8 cellular contexts compared by ENCODE assay signal in the genomic region with DNA sequence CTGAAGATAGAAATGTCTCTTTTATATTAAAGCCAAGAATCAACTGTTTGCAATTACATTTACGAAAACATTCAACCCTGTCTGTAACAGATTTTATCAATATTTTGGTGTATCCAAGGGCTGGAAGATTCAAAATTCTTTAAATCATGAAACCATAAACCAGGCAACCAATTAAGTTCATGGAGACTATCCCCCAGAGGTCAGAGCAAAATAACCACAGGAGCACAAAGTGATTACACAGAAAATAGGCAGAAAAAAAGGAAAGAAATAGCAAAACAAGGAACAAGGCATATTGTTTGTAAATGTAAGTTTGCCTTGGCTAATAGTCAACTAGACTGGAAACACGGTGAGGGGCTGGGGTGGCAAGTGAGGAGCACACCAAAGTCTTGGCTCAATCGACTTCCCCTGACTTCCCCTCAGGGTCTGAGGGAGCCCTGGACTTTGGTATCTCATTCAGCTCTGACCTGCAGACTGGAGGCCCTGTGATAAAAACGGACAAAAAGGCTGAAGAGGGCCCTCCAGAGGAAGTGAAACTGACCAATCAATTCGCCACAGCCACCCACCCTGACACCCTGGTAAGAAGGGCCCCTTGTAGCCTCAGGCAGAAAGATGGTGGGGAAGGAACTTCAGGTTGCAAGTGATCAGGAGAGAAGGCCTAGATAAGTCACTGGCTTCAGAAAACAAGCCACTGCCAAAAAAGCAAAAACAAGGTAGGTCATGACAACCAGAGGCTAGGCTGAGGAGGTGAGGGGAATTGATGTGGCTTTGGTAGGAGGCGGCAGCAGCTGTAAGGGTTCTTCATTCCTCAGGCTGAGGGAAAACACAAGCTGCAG. TPM values are rescaled to one million over a fixed set of nuclear protein-coding genes. Genes with fewer than 3 reads are reported as not detected.
DNase-seq lines count a peak whose midpoint lies in the region; ATAC-seq, FAIRE-seq and TF ChIP-seq lines count a peak whose summit lies in the region.

No MANE protein-coding gene starts in this region.

- H3K18ac ChIP-seq in IMR-90 (ENCODE audit: low read depth, low read length) (peak overlapping the region; percentile 30), H1 (ENCODE audit: extremely low read depth, low read length) (no peak overlapping the region)

- H3K4me3 ChIP-seq in left ventricle myocardium inferior = peak overlapping the region; percentile 84
- peak overlapping the region; percentile 19; the same call in 1 of the 2 replicates for H3K4me3 ChIP-seq in IMR-90 (ENCODE audit: insufficient read depth, low read depth, low read length)
- peak overlapping the region; percentile 24 to 95 (median 86); a peak in 7 of 8 replicates for H3K4me3 ChIP-seq in H1 (ENCODE audit: extremely low read depth in 1 of 4, insufficient read depth in 2 of 4, low read depth in 3 of 4, low read length in 4 of 4)

- H3K4me2 ChIP-seq in IMR-90 (ENCODE audit: low read depth, low read length) = peak overlapping the region; percentile 84
- peak overlapping the region; percentile 55 to 84 for H3K4me2 ChIP-seq in H1 (ENCODE audit: insufficient read depth in 1 of 2, low read depth in 2 of 2, low read length in 2 of 2)

- no peaks in the 10 kb centered on the region for H3K36me3 ChIP-seq in left ventricle myocardium inferior
- no peaks in the 10 kb centered on the region for H3K36me3 ChIP-seq in IMR-90 (ENCODE audit: control insufficient read depth, insufficient read depth, low read length)
- no peaks in the 10 kb centered on the region; a peak in 1 of 8 replicates for H3K36me3 ChIP-seq in H1 (ENCODE audit: control insufficient read depth in 2 of 4, insufficient read depth in 4 of 4, low read length in 3 of 4)

- no peak for FAIRE-seq in H1 (lab: Jason Lieb, UNC)

- H3K27me3 ChIP-seq in left ventricle myocardium inferior (ENCODE audit: low read depth) (no peaks in the 10 kb centered on the region), IMR-90 (ENCODE audit: control insufficient read depth, insufficient read depth, low read length) (no peaks in the 10 kb centered on the region), H1 (replicated peaks in 1 of 4; ENCODE audit: control insufficient read depth in 3 of 4, extremely low read depth in 1 of 4, insufficient read depth in 3 of 4, low read length in 3 of 4) (no peaks in the 10 kb centered on the region)

- in situ Hi-C loops in IMR-90 (cut with MboI; ENCODE audit: low sequenced_read_pairs) = no loop called here

- no peak overlapping the region; the same call in 1 of the 2 replicates for H2BK12ac ChIP-seq in H1 (ENCODE audit: low read depth, low read length)

- CTCF ChIA-PET in IMR-90 (lab: Yijun Ruan, JAX) (interaction anchor here (0.9 to 1.8 kb wide), 3 partner anchors 11 to 216 kb away, joined by 3 to 6 read pairs (median 4); no protein-coding TSS in a partner anchor), H1 (lab: Charles Lee; ENCODE audit: partially characterized antibody) (interaction anchor here (0.5 to 2.6 kb wide), 9 partner anchors 8 to 306 kb away, joined by 3 to 22 read pairs (median 4); no protein-coding TSS in a partner anchor)

- H3K4ac ChIP-seq in IMR-90 (ENCODE audit: low read depth, low read length) = peak overlapping the region; percentile 83
- H3K4ac ChIP-seq in H1 (replicated peaks; ENCODE audit: insufficient read length, low read depth, low read length) = no peak overlapping the region

- dilution Hi-C loops in IMR-90 (cut with HindIII; ENCODE audit: low sequenced_read_pairs, unreplicated experiment) = no loop called here

- H3K9ac ChIP-seq in IMR-90 (ENCODE audit: low read depth, low read length) (peak overlapping the region; percentile 27; the same call in 1 of the 2 replicates), H1 (replicated peaks in 1 of 4; ENCODE audit: extremely low read depth in 1 of 4, low read depth in 3 of 4, low read length in 3 of 4) (no peak overlapping the region; a peak in 1 of 7 replicates)

- peak overlapping the region; percentile 12 for H2AK9ac ChIP-seq in IMR-90 (replicated peaks; ENCODE audit: low read depth, low read length, poor library complexity)

- peak overlapping the region; percentile 39; the same call in 1 of the 2 replicates for H4K91ac ChIP-seq in IMR-90 (ENCODE audit: insufficient read depth, low read depth, low read length)
- no peak overlapping the region for H4K91ac ChIP-seq in H1 (replicated peaks; ENCODE audit: insufficient read length, low read length)

- H4K5ac ChIP-seq in IMR-90 (ENCODE audit: low read depth, low read length) (0 out of 2 replicates have a peak overlapping the region, but pooled peaks have one; percentile 11), H1 (ENCODE audit: insufficient read length, low read depth, low read length) (no peak overlapping the region)

- peaks cover 17% of the 10 kb centered on the region for H3K36me3 Mint-ChIP-seq in activated CD4-positive, alpha-beta T cell treated with anti-CD3 and anti-CD28 coated beads, Interleukin-2, amount 10 ng/mL, durations not matched to agents 24 days and 14 days (ENCODE audit: low read depth)
- peaks cover 5 to 8% (median 7%) of the 10 kb centered on the region in 3 donors for H3K36me3 Mint-ChIP-seq in naive thymus-derived CD8-positive, alpha-beta T cell

- no peak for TF ChIP-seq CTCF in left ventricle myocardium inferior (IDR thresholded peaks at IDR 0.05; ENCODE audit: borderline replicate concordance)
- no peak for TF ChIP-seq CTCF in IMR-90 (conservative IDR thresholded peaks at IDR 0.05; ENCODE audit: low read depth, low read length)
- TF ChIP-seq CTCF in H1 (IDR thresholded peaks at IDR 0.05; ENCODE audit: control extremely low read depth in 1 of 3, insufficient read depth in 1 of 3, low read depth in 1 of 3, low read length in 3 of 3) = peak in 2 of 3 experiments; percentile 35; a peak in 2 of 4 replicates

- H3K79me1 ChIP-seq in IMR-90 (ENCODE audit: low read depth in 1 of 2, low read length in 2 of 2) = peaks cover 27 to 56% of the 10 kb centered on the region in 2 experiments
- peaks cover 4% of the 10 kb centered on the region for H3K79me1 ChIP-seq in H1 (ENCODE audit: low read depth, low read length)

- DNase-seq in left ventricle myocardium inferior = no peak
- no peak for DNase-seq in Right ventricle myocardium superior
- DNase-seq in IMR-90 = no peak
- DNase-seq in activated CD4-positive, alpha-beta T cell treated with anti-CD3 and anti-CD28 coated beads, Interleukin-2, amount 10 ng/mL, durations not matched to agents 24 days and 14 days = peak; percentile 86
- DNase-seq in H1 (ENCODE audit: low read depth in 1 of 2, low spot score in 2 of 2) = peak; percentile 21 to 51
- peak; percentile 15 to 84 (median 64) for DNase-seq in naive thymus-derived CD8-positive, alpha-beta T cell
- DNase-seq in NCI-H2227 (lab: John Stamatoyannopoulos, UW; ENCODE audit: unreplicated experiment) = no peak

- ATAC-seq in Right ventricle myocardium superior (ENCODE audit: poor library complexity) (no peak), IMR-90 (ENCODE audit: low read depth) (no peak), HG02588 (IDR thresholded peaks at IDR 0.05; ENCODE audit: unreplicated experiment) (no peak)
- ATAC-seq in naive thymus-derived CD8-positive, alpha-beta T cell = peak; percentile 49 to 65

- peak overlapping the region; percentile 98 for H3K4me3 Mint-ChIP-seq in activated CD4-positive, alpha-beta T cell treated with anti-CD3 and anti-CD28 coated beads, Interleukin-2, amount 10 ng/mL, durations not matched to agents 24 days and 14 days
- peak overlapping the region; percentile 86 to 99 (median 96) for H3K4me3 Mint-ChIP-seq in naive thymus-derived CD8-positive, alpha-beta T cell

- 33% methylated on average over 1 of the region's 6 CpGs; no CpG with 5 or more reads in 1 of the 2 experiments for WGBS in IMR-90 (ENCODE audit: extremely low coverage in 2 of 2, insufficient read length in 1 of 2), 2 experiments
- WGBS in H1 (ENCODE audit: extremely low coverage in 1 of 2, insufficient coverage in 1 of 2, insufficient read length in 1 of 2, insufficient replicate concordance in 2 of 2, low coverage in 1 of 2, low lambda C conversion rate in 2 of 2, missing lambda C conversion rate in 1 of 2), 2 experiments = 58% methylated on average over 6 of the region's 6 CpGs; no CpG with 5 or more reads in 1 of the 2 experiments

- H3K56ac ChIP-seq in IMR-90 (ENCODE audit: extremely low read depth, insufficient read depth, low read length) (peak overlapping the region; percentile 29; the same call in 1 of the 2 replicates), H1 (replicated peaks; ENCODE audit: insufficient read length, low read depth, low read length) (no peak overlapping the region)

- no peak for TF ChIP-seq EP300 in H1 (IDR thresholded peaks at IDR 0.05; ENCODE audit: borderline replicate concordance in 1 of 2, low read depth in 2 of 2, low read length in 2 of 2)

- H2BK120ac ChIP-seq in IMR-90 (ENCODE audit: low read depth, low read length) (peak overlapping the region; percentile 50), H1 (replicated peaks; ENCODE audit: low read depth, low read length) (no peak overlapping the region)

- H4K8ac ChIP-seq in IMR-90 (ENCODE audit: low read depth in 2 of 2, low read length in 2 of 2) = peak overlapping the region in 1 of 2 experiments; percentile 22; a peak in 1 of 4 replicates
- no peak overlapping the region for H4K8ac ChIP-seq in H1 (ENCODE audit: extremely low read depth, insufficient read depth, low read length)

- H3K27ac ChIP-seq in left ventricle myocardium inferior (replicated peaks) (peak overlapping the region; percentile 99), IMR-90 (ENCODE audit: insufficient read depth, low read length) (peak overlapping the region; percentile 31; the same call in 1 of the 2 replicates), H1 (ENCODE audit: low read depth, low read length) (no peak overlapping the region)

- peaks cover 7% of the 10 kb centered on the region for H3K9me3 Mint-ChIP-seq in activated CD4-positive, alpha-beta T cell treated with anti-CD3 and anti-CD28 coated beads, Interleukin-2, amount 10 ng/mL, durations not matched to agents 24 days and 14 days
- peaks cover 0 to 10% (median 0%) of the 10 kb centered on the region in 9 donors for H3K9me3 Mint-ChIP-seq in naive thymus-derived CD8-positive, alpha-beta T cell

- TF ChIP-seq RAD21 in IMR-90 (IDR thresholded peaks at IDR 0.05; ENCODE audit: low read length) (no peak), H1 (IDR thresholded peaks at IDR 0.05 in 1 of 2, conservative IDR thresholded peaks at IDR 0.05 in 1 of 2; ENCODE audit: low read depth in 2 of 2, low read length in 2 of 2) (peak; percentile 51 to 60)

- peak overlapping the region; percentile 45 for H2AK5ac ChIP-seq in IMR-90 (ENCODE audit: low read depth, low read length)
- H2AK5ac ChIP-seq in H1 (ENCODE audit: low read depth, low read length) = no peak overlapping the region

- H3K4me1 ChIP-seq in left ventricle myocardium inferior = peaks cover 68% of the 10 kb centered on the region
- H3K4me1 ChIP-seq in IMR-90 (ENCODE audit: control insufficient read depth, insufficient read depth, low read length) = peaks cover 16% of the 10 kb centered on the region
- H3K4me1 ChIP-seq in H1 (replicated peaks in 1 of 4; ENCODE audit: control insufficient read depth in 3 of 4, insufficient read depth in 4 of 4, low read length in 3 of 4) = peaks cover 5 to 15% (median 10%) of the 10 kb centered on the region in 4 experiments; a peak in 6 of 7 replicates

- H2BK5ac ChIP-seq in IMR-90 (ENCODE audit: low read depth, low read length, poor library complexity, severe bottlenecking) (no peak overlapping the region), H1 (ENCODE audit: low read depth, low read length) (no peak overlapping the region)

- H3K4me1 Mint-ChIP-seq in activated CD4-positive, alpha-beta T cell treated with anti-CD3 and anti-CD28 coated beads, Interleukin-2, amount 10 ng/mL, durations not matched to agents 24 days and 14 days = peaks cover 58% of the 10 kb centered on the region
- peaks cover 37 to 82% (median 70%) of the 10 kb centered on the region in 4 donors for H3K4me1 Mint-ChIP-seq in naive thymus-derived CD8-positive, alpha-beta T cell

- peak overlapping the region; percentile 98 for H3K27ac Mint-ChIP-seq in activated CD4-positive, alpha-beta T cell treated with anti-CD3 and anti-CD28 coated beads, Interleukin-2, amount 10 ng/mL, durations not matched to agents 24 days and 14 days
- H3K27ac Mint-ChIP-seq in naive thymus-derived CD8-positive, alpha-beta T cell = peak overlapping the region; percentile 89 to 100 (median 99)

- H3K23me2 ChIP-seq in H1 (ENCODE audit: low read depth, low read length) = no peaks in the 10 kb centered on the region; the same call in 1 of the 2 replicates

- H3K23ac ChIP-seq in IMR-90 (ENCODE audit: low read depth, low read length) (peak overlapping the region; percentile 82), H1 (ENCODE audit: insufficient read length) (no peak overlapping the region)

- H2BK15ac ChIP-seq in IMR-90 (ENCODE audit: low read depth, low read length) = peak overlapping the region; percentile 31; the same call in 1 of the 3 replicates
- H2BK15ac ChIP-seq in H1 (ENCODE audit: low read length) = no peak overlapping the region

- peaks cover 2% of the 10 kb centered on the region for H3K27me3 Mint-ChIP-seq in activated CD4-positive, alpha-beta T cell treated with anti-CD3 and anti-CD28 coated beads, Interleukin-2, amount 10 ng/mL, durations not matched to agents 24 days and 14 days
- H3K27me3 Mint-ChIP-seq in naive thymus-derived CD8-positive, alpha-beta T cell = no peaks in the 10 kb centered on the region

- H3K14ac ChIP-seq in IMR-90 (replicated peaks; ENCODE audit: low read depth, low read length) = peak overlapping the region; percentile 55
- no peak overlapping the region for H3K14ac ChIP-seq in H1 (ENCODE audit: insufficient read length)

- H3K9me1 ChIP-seq in IMR-90 (ENCODE audit: insufficient read depth, low read length) = peaks cover 17% of the 10 kb centered on the region

- POLR2A ChIA-PET in IMR-90 (lab: Charles Lee; ENCODE audit: unreplicated experiment) = no interaction called here
- POLR2A ChIA-PET in H1 (lab: Charles Lee; ENCODE audit: partially characterized antibody) = interaction anchor here (0.5 to 3.1 kb wide), 9 partner anchors 11 to 1583 kb away, joined by 3 to 13 read pairs (median 4); a partner anchor contains a TSS
- POLR2A ChIA-PET in naive thymus-derived CD8-positive, alpha-beta T cell (lab: Charles Lee) = interaction anchor here (0.5 to 1.7 kb wide), 7 partner anchors 14 to 199 kb away, joined by 3 to 6 read pairs (median 3); a partner anchor contains a TSS

- peak overlapping the region; percentile 64 for H2AFZ ChIP-seq in IMR-90 (replicated peaks; ENCODE audit: low read length, poor library complexity)
- no peak overlapping the region for H2AFZ ChIP-seq in H1 (ENCODE audit: low read length)

- TF ChIP-seq POLR2A in IMR-90 (IDR thresholded peaks at IDR 0.05; ENCODE audit: low read depth, low read length) (no peak), H1 (IDR thresholded peaks at IDR 0.05; ENCODE audit: control extremely low read depth in 1 of 2, low read depth in 2 of 2, low read length in 2 of 2) (no peak; a peak in 1 of 3 replicates)

- H4K20me1 ChIP-seq in IMR-90 (ENCODE audit: insufficient read depth, low read length) (peaks cover 47% of the 10 kb centered on the region), H1 (replicated peaks in 1 of 2; ENCODE audit: control insufficient read depth in 1 of 2, insufficient read depth in 2 of 2, low read length in 2 of 2) (peaks cover 9 to 15% of the 10 kb centered on the region in 2 experiments)

- TSS peak; percentile 26 for BruUV-seq in IMR-90 (replicated peaks; lab: Mats Ljungman, UMichigan)

- H2BK20ac ChIP-seq in IMR-90 (ENCODE audit: low read depth, low read length) (peak overlapping the region; percentile 57; the same call in 1 of the 2 replicates), H1 (ENCODE audit: low read length) (no peak overlapping the region)

- intact Hi-C loops in left ventricle myocardium inferior (cut with micrococcal nuclease) = no loop called here
- intact Hi-C loops in Right ventricle myocardium superior (cut with DNase I) = no loop called here
- intact Hi-C loops in IMR-90 (cut with micrococcal nuclease) = loop anchor here (2.0 to 5.0 kb wide), 3 partner anchors 69 to 169 kb away; no protein-coding TSS in a partner anchor
- intact Hi-C loops in activated CD4-positive, alpha-beta T cell treated with anti-CD3 and anti-CD28 coated beads, Interleukin-2, amount 10 ng/mL, durations not matched to agents 24 days and 14 days (cut with micrococcal nuclease) = loop anchor here (1.0 to 5.0 kb wide), 3 partner anchors 69 to 324 kb away; a partner anchor contains a TSS

- no peaks in the 10 kb centered on the region for H3K9me3 ChIP-seq in left ventricle myocardium inferior (replicated peaks)
- no peaks in the 10 kb centered on the region for H3K9me3 ChIP-seq in IMR-90 (ENCODE audit: control insufficient read depth, insufficient read depth, low read length)
- no peaks in the 10 kb centered on the region for H3K9me3 ChIP-seq in H1 (ENCODE audit: insufficient read depth in 2 of 2, low read depth in 1 of 2, low read length in 1 of 2)

- H3K79me2 ChIP-seq in H1 (ENCODE audit: control insufficient read depth in 1 of 2, insufficient read depth in 2 of 2, low read length in 2 of 2) = peaks cover 14 to 64% of the 10 kb centered on the region in 2 experiments

RNA-seq across cellular contexts. Expression of a gene that starts 1.9 kb away (rescaled TPM):
- total RNA-seq in left ventricle myocardium inferior (36.3 TPM), Right ventricle myocardium superior (30.6 TPM), IMR-90 (2012; rRNA removed) (8.2 and 17.2 TPM in 2 replicates)
- polyA plus RNA-seq in IMR-90 (2012; rRNA removed) (7.5 and 9.1 TPM in 2 replicates), H1 (2011; rRNA removed) (18.3 and 19.9 TPM in 2 replicates)
- polyA plus RNA-seq in IMR-90 (2012; cell fraction: cytosol; rRNA removed) = 4.5 and 6.9 TPM in 2 replicates
- polyA plus RNA-seq in IMR-90 (2012; cell fraction: nucleus; rRNA removed; ENCODE audit: low replicate concordance) = 18.6 and 18.8 TPM in 2 replicates
- total RNA-seq in activated CD4-positive, alpha-beta T cell treated with anti-CD3 and anti-CD28 coated beads, Interleukin-2, amount 10 ng/mL, durations not matched to agents 24 days and 14 days = 38.4 and 38.7 TPM in 2 replicates
- 32.1 and 32.6 TPM in 2 replicates for total RNA-seq in H1 (2021; fragmentation: NEBNext Ultra II Directional; extraction: Animal tissue kit (Norgen Biotek cat#: 25700))
- 12.0 TPM for polyA plus RNA-seq in H1 (2011; cell fraction: cytosol; rRNA removed)
- 29.2 TPM for polyA plus RNA-seq in H1 (2011; cell fraction: nucleus; rRNA removed)
- polyA plus RNA-seq in H1 (2012, experiment 1 of 2) = 15.5 to 19.3 TPM (median 18.7 TPM) in 4 replicates
- 6.3 TPM for polyA plus RNA-seq in H1 (2012, experiment 2 of 2)
- polyA plus RNA-seq in H1 (2013, experiment 1 of 2) = 10.8 TPM
- polyA plus RNA-seq in H1 (2013, experiment 2 of 2) = 10.3 TPM
- 20.9 and 24.9 TPM in 2 replicates for polyA minus RNA-seq in H1 (2011; rRNA and poly(A)+ RNA removed)
- 19.3 TPM for polyA minus RNA-seq in H1 (2011; cell fraction: cytosol; rRNA and poly(A)+ RNA removed)
- 42.0 TPM for polyA minus RNA-seq in H1 (2011; cell fraction: nucleus; rRNA and poly(A)+ RNA removed)
- total RNA-seq in naive thymus-derived CD8-positive, alpha-beta T cell = 10 to 100 TPM; 63.4 to 69.2 TPM
- polyA plus RNA-seq in naive thymus-derived CD8-positive, alpha-beta T cell = 10 to 100 TPM; 14.1 to 16.2 (median 15.2) TPM

RNA-seq across cellular contexts. Expression of a gene that starts 47.7 kb away (rescaled TPM):
- total RNA-seq in left ventricle myocardium inferior = 51.5 TPM
- 42.6 TPM for total RNA-seq in Right ventricle myocardium superior
- 213 and 280 TPM in 2 replicates for total RNA-seq in IMR-90 (2012; rRNA removed)
- polyA plus RNA-seq in IMR-90 (2012; rRNA removed) = 24.2 and 29.8 TPM in 2 replicates
- polyA plus RNA-seq in IMR-90 (2012; cell fraction: cytosol; rRNA removed) = 10.3 and 25.1 TPM in 2 replicates
- polyA plus RNA-seq in IMR-90 (2012; cell fraction: nucleus; rRNA removed; ENCODE audit: low replicate concordance) = 7.3 and 18.9 TPM in 2 replicates
- 79.8 and 81.0 TPM in 2 replicates for total RNA-seq in activated CD4-positive, alpha-beta T cell treated with anti-CD3 and anti-CD28 coated beads, Interleukin-2, amount 10 ng/mL, durations not matched to agents 24 days and 14 days
- 151 and 161 TPM in 2 replicates for total RNA-seq in H1 (2021; fragmentation: NEBNext Ultra II Directional; extraction: Animal tissue kit (Norgen Biotek cat#: 25700))
- polyA plus RNA-seq in H1 (2011; rRNA removed) = 26.2 and 38.2 TPM in 2 replicates
- 38.1 TPM for polyA plus RNA-seq in H1 (2011; cell fraction: cytosol; rRNA removed)
- polyA plus RNA-seq in H1 (2011; cell fraction: nucleus; rRNA removed) = 26.6 TPM
- 59.5 to 77.0 TPM (median 64.7 TPM) in 4 replicates for polyA plus RNA-seq in H1 (2012, experiment 1 of 2)
- 19.8 TPM for polyA plus RNA-seq in H1 (2012, experiment 2 of 2)
- polyA plus RNA-seq in H1 (2013, experiment 1 of 2) = 66.1 TPM
- 68.8 TPM for polyA plus RNA-seq in H1 (2013, experiment 2 of 2)
- polyA minus RNA-seq in H1 (2011; rRNA and poly(A)+ RNA removed) = 256 and 265 TPM in 2 replicates
- polyA minus RNA-seq in H1 (2011; cell fraction: cytosol; rRNA and poly(A)+ RNA removed) = 130 TPM
- 53.9 TPM for polyA minus RNA-seq in H1 (2011; cell fraction: nucleus; rRNA and poly(A)+ RNA removed)
- 10 to 100 TPM; 59.2 to 60.5 TPM for total RNA-seq in naive thymus-derived CD8-positive, alpha-beta T cell
- 10 to 100 TPM; 14.4 to 19.5 (median 18.3) TPM for polyA plus RNA-seq in naive thymus-derived CD8-positive, alpha-beta T cell

Comparison
In these comparisons a context has a peak if more than half of its experiments do, and no peak if none do; other contexts are left out.
1. DNase-seq: peak in activated CD4-positive, alpha-beta T cell treated with anti-CD3 and anti-CD28 coated beads, Interleukin-2, amount 10 ng/mL, durations not matched to agents 24 days and 14 days (single experiment), H1 (2 of 2) and naive thymus-derived CD8-positive, alpha-beta T cell (10 of 10); none in left ventricle myocardium inferior (single experiment), Right ventricle myocardium superior (single experiment), IMR-90 (single experiment) and NCI-H2227 (single experiment).
2. H3K4me3 ChIP-seq: peak in every context shown above with its lines; median percentile 86 in H1; 84 in left ventricle myocardium inferior; 19 in IMR-90.
3. CTCF ChIP-seq: peak in H1 (2 of 3); none in left ventricle myocardium inferior (single experiment) and IMR-90 (single experiment).
4. ATAC-seq: peak in naive thymus-derived CD8-positive, alpha-beta T cell (2 of 2); none in Right ventricle myocardium superior (single experiment), IMR-90 (single experiment) and HG02588 (single experiment).
5. intact Hi-C loops: an anchor here in IMR-90 (2.0 to 5.0 kb wide) and activated CD4-positive, alpha-beta T cell treated with anti-CD3 and anti-CD28 coated beads, Interleukin-2, amount 10 ng/mL, durations not matched to agents 24 days and 14 days (1.0 to 5.0 kb wide); none called in left ventricle myocardium inferior and Right ventricle myocardium superior.